Comparison of ENCODE assay signal across 21 cellular contexts in genomic region chr7:106721816-106722785, GRCh38.
A peak's percentile ranks its signal among the peaks of the same experiment; 100 is the strongest.
DNase-seq lines count a peak whose midpoint lies in the region; ATAC-seq and TF ChIP-seq lines count a peak whose summit lies in the region.
"Had no signal": no experiment of that assay in that cellular context is flagged by ENCODE, and none has a peak within 500 bp of the region (broad histone marks: within the 10 kb centered on the region; RNA-seq: fewer than 3 reads in every experiment).

No MANE protein-coding gene starts in this region.

- DNase-seq in SKM-1 (lab: John Stamatoyannopoulos, UW; ENCODE audit: unreplicated experiment) (peak; percentile 6), SKM-1 treated with dmso at 0.1 percent for 144 hours (lab: John Stamatoyannopoulos, UW; ENCODE audit: unreplicated experiment) (no peak), SIG-M5 treated with dmso at 0.1 percent for 504 hours (lab: John Stamatoyannopoulos, UW; ENCODE audit: unreplicated experiment) (peak; percentile 43), fibroblast of mammary gland (ENCODE audit: low read depth) (peak; percentile 62), midbrain (lab: John Stamatoyannopoulos, UW) (no peak), T-helper 17 cell (no peak)
- DNase-seq: activated naive CD8-positive, alpha-beta T cell treated with anti-CD3 and anti-CD28 coated beads, Interleukin-2, amount 10 ng/mL, durations not matched to agents 7 days and 5 days; islet precursor cell; naive thymus-derived CD8-positive, alpha-beta T cell; NCI-H1694 treated with DMSO at 0.1 percent for 48 hours; NCI-H226; posterior cingulate gyrus had no signal

- no peak overlapping the region for H3K4me3 ChIP-seq in fibroblast of mammary gland (ENCODE audit: control insufficient read depth, low read depth, low read length)
- H3K4me3 ChIP-seq: body of pancreas, coronary artery, hepatocyte, tibial nerve had no signal

- no peak for TF ChIP-seq CTCF in fibroblast of mammary gland (conservative IDR thresholded peaks at IDR 0.05; ENCODE audit: control insufficient read depth, insufficient read depth, low read depth, low read length)

- H3K4me1 Mint-ChIP-seq in T-helper 17 cell = no peaks in the 10 kb centered on the region
- H3K4me1 Mint-ChIP-seq: activated naive CD8-positive, alpha-beta T cell treated with anti-CD3 and anti-CD28 coated beads, Interleukin-2, amount 10 ng/mL, durations not matched to agents 7 days and 5 days had no signal

- no peak overlapping the region for H3K27ac Mint-ChIP-seq in T-helper 17 cell
- H3K27ac Mint-ChIP-seq: activated naive CD8-positive, alpha-beta T cell treated with anti-CD3 and anti-CD28 coated beads, Interleukin-2, amount 10 ng/mL, durations not matched to agents 7 days and 5 days; stimulated activated naive CD8-positive, alpha-beta T cell treated with anti-CD3 and anti-CD28 coated beads, Interleukin-15, Interleukin-2, amounts not matched to agents 100 ng/mL and 50 ng/mL, for 24 hours had no signal

- ATAC-seq in GM21825 (IDR thresholded peaks at IDR 0.05; ENCODE audit: unreplicated experiment) = no peak
- ATAC-seq in T-helper 17 cell = no peak
- ATAC-seq in HG03095 (IDR thresholded peaks at IDR 0.05; ENCODE audit: unreplicated experiment) = no peak
- ATAC-seq: activated CD4-positive, CD25-positive, alpha-beta regulatory T cell treated with anti-CD3 and anti-CD28 coated beads, Interleukin-2, amount 50 U/mL, for 24 hours; body of pancreas; naive thymus-derived CD8-positive, alpha-beta T cell; Right ventricle myocardium inferior had no signal

- H3K9me3 ChIP-seq in T-helper 17 cell (ENCODE audit: control insufficient read depth, low read length, poor library complexity, severe bottlenecking) = no peaks in the 10 kb centered on the region
- H3K9me3 ChIP-seq: body of pancreas had no signal

- H3K36me3 Mint-ChIP-seq in T-helper 17 cell (ENCODE audit: low read depth) = peaks cover 2% of the 10 kb centered on the region
- H3K36me3 Mint-ChIP-seq: naive thymus-derived CD8-positive, alpha-beta T cell had no signal

- no peak overlapping the region for H3K4me3 Mint-ChIP-seq in T-helper 17 cell
- H3K4me3 Mint-ChIP-seq: activated naive CD8-positive, alpha-beta T cell treated with anti-CD3 and anti-CD28 coated beads, Interleukin-2, amount 10 ng/mL, durations not matched to agents 7 days and 5 days; naive thymus-derived CD8-positive, alpha-beta T cell; stimulated activated naive CD8-positive, alpha-beta T cell treated with anti-CD3 and anti-CD28 coated beads, Interleukin-15, Interleukin-2, amounts not matched to agents 100 ng/mL and 50 ng/mL, for 24 hours had no signal

- H3K27me3 Mint-ChIP-seq in T-helper 17 cell = no peaks in the 10 kb centered on the region

Comparison
In these comparisons a context has a peak if more than half of its experiments do, and no peak if none do; other contexts are left out.
1. DNase-seq: peak in SKM-1 (single experiment), SIG-M5 treated with dmso at 0.1 percent for 504 hours (single experiment) and fibroblast of mammary gland (single experiment); none in SKM-1 treated with dmso at 0.1 percent for 144 hours (single experiment), midbrain (single experiment) and T-helper 17 cell (0 of 3).